14 cellular contexts compared by ENCODE assay signal in genomic region chr15:83698294-83698693, GRCh38. TPM values are rescaled to one million over a fixed set of nuclear protein-coding genes. Genes with fewer than 3 reads are reported as not detected.
DNase-seq lines count a peak whose midpoint lies in the region; ATAC-seq and TF ChIP-seq lines count a peak whose summit lies in the region.
"Had no signal": no experiment of that assay in that cellular context is flagged by ENCODE, and none has a peak within 500 bp of the region (broad histone marks: within the 10 kb centered on the region; RNA-seq: fewer than 3 reads in every experiment).

No MANE protein-coding gene starts in this region.

- H3K4me3 Mint-ChIP-seq in nephron progenitor cell (no peak overlapping the region), natural killer cell (no peak overlapping the region)
- H3K4me3 Mint-ChIP-seq: type B pancreatic cell had no signal

- H3K36me3 Mint-ChIP-seq in nephron progenitor cell (ENCODE audit: low read depth) (peaks cover 6% of the 10 kb centered on the region), natural killer cell (no peaks in the 10 kb centered on the region)
- H3K36me3 Mint-ChIP-seq: type B pancreatic cell had no signal

- H3K4me1 Mint-ChIP-seq in nephron progenitor cell (peaks cover 38% of the 10 kb centered on the region), natural killer cell (no peaks in the 10 kb centered on the region)

- H3K36me3 ChIP-seq in sigmoid colon = no peaks in the 10 kb centered on the region

- peak; percentile 60 to 86 for ATAC-seq in left cardiac atrium
- no peak for ATAC-seq in HG03025 (IDR thresholded peaks at IDR 0.05; ENCODE audit: low FRiP score, unreplicated experiment)
- ATAC-seq in natural killer cell = no peak
- ATAC-seq: left colon had no signal

- DNase-seq in GM04504 (ENCODE audit: low read depth) (peak; percentile 2), astrocyte of the spinal cord (ENCODE audit: low read depth, low spot score) (peak; percentile 22), left cardiac atrium (peak; percentile 75), sigmoid colon (peak; percentile 90), nephron progenitor cell (no peak), NCI-H2171 (lab: John Stamatoyannopoulos, UW) (no peak), natural killer cell (no peak)
- DNase-seq: amygdala had no signal

- intact Hi-C loops in left cardiac atrium (cut with DNase I) = loop anchor here in 1 of 2 donors (5.0 kb wide), 1 partner anchor 49 kb away; no protein-coding TSS in a partner anchor
- intact Hi-C loops in sigmoid colon (cut with DNase I) = no loop called here
- intact Hi-C loops in natural killer cell (cut with micrococcal nuclease) = no loop called here

- H3K9me3 Mint-ChIP-seq in nephron progenitor cell = peaks cover 7% of the 10 kb centered on the region
- H3K9me3 Mint-ChIP-seq in natural killer cell = peaks cover 4 to 9% of the 10 kb centered on the region in 2 donors
- H3K9me3 Mint-ChIP-seq: type B pancreatic cell had no signal

- no peak for TF ChIP-seq CTCF in astrocyte of the spinal cord (IDR thresholded peaks at IDR 0.05; ENCODE audit: low read depth, low read length)
- no peak for TF ChIP-seq CTCF in sigmoid colon (IDR thresholded peaks at IDR 0.05)
- TF ChIP-seq CTCF in nephron progenitor cell (IDR thresholded peaks at IDR 0.05) = no peak
- TF ChIP-seq CTCF in natural killer cell (IDR thresholded peaks at IDR 0.05) = no peak

- H3K9me3 ChIP-seq in sigmoid colon = no peaks in the 10 kb centered on the region

- no peak overlapping the region for H3K4me3 ChIP-seq in astrocyte of the spinal cord (ENCODE audit: low read depth, low read length)
- no peak overlapping the region for H3K4me3 ChIP-seq in sigmoid colon

- in situ Hi-C loops in astrocyte of the spinal cord (cut with HindIII; ENCODE audit: low sequenced_read_pairs) = no loop called here

- 73 to 81% methylated on average over 3 of the region's 3 CpGs for WGBS in sigmoid colon, 2 donors

- H3K27ac Mint-ChIP-seq in nephron progenitor cell = no peak overlapping the region
- no peak overlapping the region for H3K27ac Mint-ChIP-seq in natural killer cell
- H3K27ac Mint-ChIP-seq: progenitor cell of endocrine pancreas, type B pancreatic cell had no signal

- TF ChIP-seq EP300 in sigmoid colon (IDR thresholded peaks at IDR 0.05) = no peak

- peak overlapping the region in 3 of 4 donors; percentile 33 to 86 (median 85) for H3K27ac ChIP-seq in sigmoid colon
- H3K27ac ChIP-seq: C4-2B had no signal

- TF ChIP-seq POLR2A in sigmoid colon (IDR thresholded peaks at IDR 0.05) = no peak

- H3K27me3 Mint-ChIP-seq in nephron progenitor cell (ENCODE audit: low read depth, poor library complexity) (peaks cover 14% of the 10 kb centered on the region), natural killer cell (ENCODE audit: low read depth in 2 of 2) (peaks cover 0 to 3% of the 10 kb centered on the region in 2 donors)
- H3K27me3 Mint-ChIP-seq: progenitor cell of endocrine pancreas, type B pancreatic cell had no signal

- H3K27me3 ChIP-seq in sigmoid colon = no peaks in the 10 kb centered on the region

- H3K4me1 ChIP-seq in sigmoid colon = peaks cover 0 to 57% (median 50%) of the 10 kb centered on the region in 4 donors

RNA-seq across cellular contexts. Expression of gene ADAMTSL3, which starts 44.4 kb away (rescaled TPM):
- total RNA-seq in left cardiac atrium (10 to 100 TPM; 22.8 to 25.8 TPM), sigmoid colon (10 to 100 TPM; 29.2 to 40.7 (median 37.6) TPM), natural killer cell (under 1 TPM; 0.14 to 0.43 (median 0.25) TPM)
- polyA plus RNA-seq in sigmoid colon = 1 to 10 TPM in 1 of 3 donors, under 1 TPM in 1, not detected in 1; 0.60 to 2.4 TPM
- total RNA-seq: endothelial cell of umbilical vein had no signal
- polyA plus RNA-seq: endothelial cell of umbilical vein had no signal

Comparison
In these comparisons a context has a peak if more than half of its experiments do, and no peak if none do; other contexts are left out.
1. DNase-seq: peak in GM04504 (single experiment), astrocyte of the spinal cord (single experiment), left cardiac atrium (single experiment) and sigmoid colon (single experiment); none in nephron progenitor cell (single experiment), NCI-H2171 (single experiment) and natural killer cell (single experiment).
2. ATAC-seq: peak in left cardiac atrium (2 of 2); none in HG03025 (single experiment) and natural killer cell (0 of 3).
3. RNA of gene ADAMTSL3, which starts 44.4 kb away (total RNA-seq): 29.2 to 40.7 TPM in sigmoid colon and 22.8 to 25.8 TPM in left cardiac atrium; 0.14 to 0.43 TPM in natural killer cell; every median in the first group is over 10 times any median in the second.